ENCODE assay signal across 22 cellular contexts in the genomic region with DNA sequence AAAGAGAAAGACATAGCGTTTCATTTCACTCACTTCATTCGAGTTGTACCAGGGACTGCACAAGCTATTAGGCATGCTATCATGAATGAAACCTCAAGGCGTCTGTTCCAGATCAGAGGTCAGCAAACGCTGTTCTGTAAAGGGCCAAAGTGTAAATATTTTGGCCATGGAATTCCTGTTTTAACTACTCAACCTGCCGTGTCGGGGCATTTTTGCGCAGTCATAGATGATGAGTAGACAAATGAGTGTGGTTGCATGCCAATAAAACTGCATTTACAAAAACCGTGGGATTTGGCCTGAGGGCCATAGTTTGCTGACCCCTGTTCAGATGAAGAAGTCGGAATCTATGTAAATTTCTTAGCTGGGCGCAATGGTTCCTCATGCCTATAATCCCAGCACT. TPM values are rescaled to one million over a fixed set of nuclear protein-coding genes. Genes with fewer than 3 reads are reported as not detected.
A peak's percentile ranks its signal among the peaks of the same experiment; 100 is the strongest.
DNase-seq lines count a peak whose midpoint lies in the region; FAIRE-seq and TF ChIP-seq lines count a peak whose summit lies in the region.
"Had no signal": no experiment of that assay in that cellular context is flagged by ENCODE, and none has a peak within 500 bp of the region (broad histone marks: within the 10 kb centered on the region; RNA-seq: fewer than 3 reads in every experiment).

No MANE protein-coding gene starts in this region.

- peak; percentile 53 for FAIRE-seq in GM12892 (lab: Jason Lieb, UNC)
- FAIRE-seq: astrocyte, colon had no signal

- H3K27ac Mint-ChIP-seq in activated T-cell treated with anti-CD3 and anti-CD28 coated beads, Interleukin-2, amount 50 U/mL, for 24 hours: no peak overlapping the region
- H3K27ac Mint-ChIP-seq: activated naive CD4-positive, alpha-beta T cell treated with anti-CD3 and anti-CD28 coated beads, Interleukin-2, amount 10 ng/mL, durations not matched to agents 7 days and 5 days; IgD-negative memory B cell had no signal

- H3K36me3 Mint-ChIP-seq in activated T-cell treated with anti-CD3 and anti-CD28 coated beads, Interleukin-2, amount 50 U/mL, for 24 hours (ENCODE audit: low read depth): no peaks in the 10 kb centered on the region
- H3K36me3 Mint-ChIP-seq: activated naive CD4-positive, alpha-beta T cell treated with anti-CD3 and anti-CD28 coated beads, Interleukin-2, amount 10 ng/mL, durations not matched to agents 7 days and 5 days; IgD-negative memory B cell had no signal

- no peak overlapping the region for H3K4me3 Mint-ChIP-seq in activated T-cell treated with anti-CD3 and anti-CD28 coated beads, Interleukin-2, amount 50 U/mL, for 24 hours
- H3K4me3 Mint-ChIP-seq: activated naive CD4-positive, alpha-beta T cell treated with anti-CD3 and anti-CD28 coated beads, Interleukin-2, amount 10 ng/mL, durations not matched to agents 7 days and 5 days; IgD-negative memory B cell had no signal

- peaks cover 97% of the 10 kb centered on the region for H3K79me2 ChIP-seq in SU-DHL-6 (ENCODE audit: insufficient read depth, low read length)

- H3K9me2 ChIP-seq in SU-DHL-6 (replicated peaks; ENCODE audit: insufficient read depth, low read length): no peaks in the 10 kb centered on the region

- H3K27me3 ChIP-seq in SU-DHL-6 (ENCODE audit: low read length): no peaks in the 10 kb centered on the region
- H3K27me3 ChIP-seq in kidney epithelial cell (ENCODE audit: control insufficient read depth, insufficient read depth, low read length): no peaks in the 10 kb centered on the region
- no peaks in the 10 kb centered on the region for H3K27me3 ChIP-seq in subcutaneous abdominal adipose tissue (ENCODE audit: control insufficient read depth in 5 of 5, insufficient read depth in 4 of 5, low read length in 5 of 5)
- H3K27me3 ChIP-seq: stomach, uterus had no signal

- TF ChIP-seq CTCF in SU-DHL-6 (IDR thresholded peaks at IDR 0.05; ENCODE audit: insufficient read depth, low read length, poor library complexity, severe bottlenecking) (no peak), kidney epithelial cell (IDR thresholded peaks at IDR 0.05; ENCODE audit: insufficient read depth, low read length, poor library complexity, severe bottlenecking) (no peak)

- peaks cover 45% of the 10 kb centered on the region for H3F3A ChIP-seq in SU-DHL-6 (ENCODE audit: insufficient read depth)

- peaks cover 2 to 30% (median 24%) of the 10 kb centered on the region in 5 donors for H3K4me1 ChIP-seq in subcutaneous abdominal adipose tissue (ENCODE audit: control insufficient read depth in 5 of 5, insufficient read depth in 5 of 5, low read length in 5 of 5)

- no peak overlapping the region for H3K4me3 ChIP-seq in SU-DHL-6 (ENCODE audit: insufficient read depth, low read length, poor library complexity, severe bottlenecking)
- H3K4me3 ChIP-seq in kidney epithelial cell (ENCODE audit: low read depth, low read length): no peak overlapping the region
- no peak overlapping the region for H3K4me3 ChIP-seq in subcutaneous abdominal adipose tissue (ENCODE audit: low read depth in 1 of 5, low read length in 5 of 5)
- H3K4me3 ChIP-seq: mucosa of descending colon, stomach, uterus had no signal

- H3K27ac ChIP-seq in SU-DHL-6 (ENCODE audit: low read depth, low read length): peak overlapping the region; percentile 21; the same call in 1 of the 2 replicates
- peak overlapping the region; percentile 75 for H3K27ac ChIP-seq in subcutaneous abdominal adipose tissue (ENCODE audit: low read depth, low read length)
- H3K27ac ChIP-seq: VCaP had no signal

- H2AFZ ChIP-seq in SU-DHL-6 (ENCODE audit: low read depth, low read length, severe bottlenecking): no peak overlapping the region

- H3K9me3 ChIP-seq in SU-DHL-6 (ENCODE audit: insufficient read depth, low read length) (no peaks in the 10 kb centered on the region), subcutaneous abdominal adipose tissue (ENCODE audit: control insufficient read depth in 5 of 5, low read length in 5 of 5) (no peaks in the 10 kb centered on the region)
- H3K9me3 ChIP-seq: mucosa of descending colon, stomach, uterus had no signal

- H3K36me3 ChIP-seq in SU-DHL-6 (ENCODE audit: low read length) (no peaks in the 10 kb centered on the region), kidney epithelial cell (ENCODE audit: control insufficient read depth, insufficient read depth, low read length) (no peaks in the 10 kb centered on the region), subcutaneous abdominal adipose tissue (ENCODE audit: control insufficient read depth in 5 of 5, insufficient read depth in 5 of 5, low read length in 5 of 5) (peaks cover 0 to 2% (median 0%) of the 10 kb centered on the region in 5 donors)
- H3K36me3 ChIP-seq: uterus had no signal

- no peaks in the 10 kb centered on the region for H3K4me1 Mint-ChIP-seq in activated T-cell treated with anti-CD3 and anti-CD28 coated beads, Interleukin-2, amount 50 U/mL, for 24 hours (ENCODE audit: low read depth)
- H3K4me1 Mint-ChIP-seq: activated naive CD4-positive, alpha-beta T cell treated with anti-CD3 and anti-CD28 coated beads, Interleukin-2, amount 10 ng/mL, durations not matched to agents 7 days and 5 days had no signal

- no peaks in the 10 kb centered on the region for H3K9me3 Mint-ChIP-seq in activated T-cell treated with anti-CD3 and anti-CD28 coated beads, Interleukin-2, amount 50 U/mL, for 24 hours
- H3K9me3 Mint-ChIP-seq: activated naive CD4-positive, alpha-beta T cell treated with anti-CD3 and anti-CD28 coated beads, Interleukin-2, amount 10 ng/mL, durations not matched to agents 7 days and 5 days; IgD-negative memory B cell had no signal

- DNase-seq in GM12892 (ENCODE audit: insufficient read length): no peak
- DNase-seq in kidney epithelial cell (ENCODE audit: low read depth): peak; percentile 49
- DNase-seq in dedifferentiated amniotic fluid mesenchymal stem cell (ENCODE audit: extremely low spot score): no peak
- DNase-seq in activated T-cell treated with anti-CD3 and anti-CD28 coated beads, Interleukin-2, amount 50 U/mL, for 24 hours: no peak
- DNase-seq in iPS-NIHi7 (ENCODE audit: extremely low spot score): no peak
- DNase-seq: activated CD4-positive, alpha-beta T cell treated with anti-CD3 and anti-CD28 coated beads, Interleukin-2, amount 50 U/mL, for 48 hours; activated naive CD4-positive, alpha-beta T cell treated with anti-CD3 and anti-CD28 coated beads, Interleukin-2, amount 10 ng/mL, durations not matched to agents 7 days and 5 days; Calu3; hypothalamus; left cardiac atrium; mucosa of descending colon; NCI-H187; NCI-H510A; SHP77; stomach; uterus had no signal

- peaks cover 8% of the 10 kb centered on the region for H3K27me3 Mint-ChIP-seq in activated T-cell treated with anti-CD3 and anti-CD28 coated beads, Interleukin-2, amount 50 U/mL, for 24 hours

- TF ChIP-seq POLR2A in GM12892 (IDR thresholded peaks at IDR 0.05; ENCODE audit: low read depth, low read length): no peak

- H3K9ac ChIP-seq in SU-DHL-6 (ENCODE audit: low read length) (no peak overlapping the region), subcutaneous abdominal adipose tissue (ENCODE audit: low read length in 5 of 5) (peak overlapping the region in 1 of 5 donors; percentile 16)

- H3K4me2 ChIP-seq in SU-DHL-6 (ENCODE audit: low read depth, low read length, poor library complexity, severe bottlenecking): no peak overlapping the region

- H4K20me1 ChIP-seq in SU-DHL-6 (ENCODE audit: low read depth, low read length): no peaks in the 10 kb centered on the region

RNA-seq across cellular contexts. Expression of a gene that starts 6.5 kb away (rescaled TPM):
- polyA plus RNA-seq in GM12892 (2012; ENCODE audit: missing spikeins): 22.0 TPM
- total RNA-seq in kidney epithelial cell: 15.5 and 23.1 TPM in 2 replicates
